Comparison of ENCODE assay signal across 12 cellular contexts in genomic region chr2:37588316-37588777, GRCh38.
DNase-seq lines count a peak whose midpoint lies in the region; ATAC-seq and TF ChIP-seq lines count a peak whose summit lies in the region.
"Had no signal": no experiment of that assay in that cellular context is flagged by ENCODE, and none has a peak within 500 bp of the region (broad histone marks: within the 10 kb centered on the region; RNA-seq: fewer than 3 reads in every experiment).

No MANE protein-coding gene starts in this region.

- H3K27me3 Mint-ChIP-seq in activated CD8-positive, alpha-beta memory T cell treated with anti-CD3 and anti-CD28 coated beads, Interleukin-2, amount 10 ng/mL, durations not matched to agents 7 days and 5 days = no peaks in the 10 kb centered on the region
- no peaks in the 10 kb centered on the region for H3K27me3 Mint-ChIP-seq in stimulated activated memory B cell treated with anti-CD40 and anti-IgM and Interleukin-4, amounts not matched to agents 10 μg/mL and 1 μg/mL and 100 μg/mL, for 72 hours
- H3K27me3 Mint-ChIP-seq in nephron progenitor cell (ENCODE audit: low read depth, poor library complexity) = no peaks in the 10 kb centered on the region
- H3K27me3 Mint-ChIP-seq: B cell had no signal

- H3K4me1 Mint-ChIP-seq in activated CD8-positive, alpha-beta memory T cell treated with anti-CD3 and anti-CD28 coated beads, Interleukin-2, amount 10 ng/mL, durations not matched to agents 7 days and 5 days = peaks cover 71% of the 10 kb centered on the region
- H3K4me1 Mint-ChIP-seq in stimulated activated memory B cell treated with anti-CD40 and anti-IgM and Interleukin-4, amounts not matched to agents 10 μg/mL and 1 μg/mL and 100 μg/mL, for 72 hours = peaks cover 60% of the 10 kb centered on the region
- peaks cover 34% of the 10 kb centered on the region for H3K4me1 Mint-ChIP-seq in nephron progenitor cell

- in situ Hi-C loops in KBM-7 (cut with MboI; ENCODE audit: low pct_unique_long_range_greater_than_20kb, low sequenced_read_pairs) = no loop called here

- no peaks in the 10 kb centered on the region for H3K9me3 Mint-ChIP-seq in activated CD8-positive, alpha-beta memory T cell treated with anti-CD3 and anti-CD28 coated beads, Interleukin-2, amount 10 ng/mL, durations not matched to agents 7 days and 5 days (ENCODE audit: low read depth)
- no peaks in the 10 kb centered on the region for H3K9me3 Mint-ChIP-seq in stimulated activated memory B cell treated with anti-CD40 and anti-IgM and Interleukin-4, amounts not matched to agents 10 μg/mL and 1 μg/mL and 100 μg/mL, for 72 hours
- H3K9me3 Mint-ChIP-seq in nephron progenitor cell = peaks cover 4% of the 10 kb centered on the region

- TF ChIP-seq CTCF in epithelial cell of esophagus (IDR thresholded peaks at IDR 0.05; ENCODE audit: insufficient read depth, low read depth, low read length, missing control alignments) (no peak), nephron progenitor cell (IDR thresholded peaks at IDR 0.05) (no peak)

- H3K27ac Mint-ChIP-seq in activated CD8-positive, alpha-beta memory T cell treated with anti-CD3 and anti-CD28 coated beads, Interleukin-2, amount 10 ng/mL, durations not matched to agents 7 days and 5 days = peak overlapping the region; percentile 49
- H3K27ac Mint-ChIP-seq in stimulated activated memory B cell treated with anti-CD40 and anti-IgM and Interleukin-4, amounts not matched to agents 10 μg/mL and 1 μg/mL and 100 μg/mL, for 72 hours = peak overlapping the region; percentile 62
- H3K27ac Mint-ChIP-seq in nephron progenitor cell = no peak overlapping the region
- H3K27ac Mint-ChIP-seq: B cell had no signal

- H3K36me3 Mint-ChIP-seq in activated CD8-positive, alpha-beta memory T cell treated with anti-CD3 and anti-CD28 coated beads, Interleukin-2, amount 10 ng/mL, durations not matched to agents 7 days and 5 days = peaks cover 3% of the 10 kb centered on the region
- H3K36me3 Mint-ChIP-seq in stimulated activated memory B cell treated with anti-CD40 and anti-IgM and Interleukin-4, amounts not matched to agents 10 μg/mL and 1 μg/mL and 100 μg/mL, for 72 hours = no peaks in the 10 kb centered on the region
- no peaks in the 10 kb centered on the region for H3K36me3 Mint-ChIP-seq in nephron progenitor cell (ENCODE audit: low read depth)

- no peak for ATAC-seq in activated CD8-positive, alpha-beta memory T cell treated with anti-CD3 and anti-CD28 coated beads, Interleukin-2, amount 10 ng/mL, durations not matched to agents 7 days and 5 days
- no peak for ATAC-seq in stimulated activated memory B cell treated with anti-CD40 and anti-IgM and Interleukin-4, amounts not matched to agents 10 μg/mL and 1 μg/mL and 100 μg/mL, for 72 hours

- no peak overlapping the region for H3K4me3 Mint-ChIP-seq in activated CD8-positive, alpha-beta memory T cell treated with anti-CD3 and anti-CD28 coated beads, Interleukin-2, amount 10 ng/mL, durations not matched to agents 7 days and 5 days
- H3K4me3 Mint-ChIP-seq in stimulated activated memory B cell treated with anti-CD40 and anti-IgM and Interleukin-4, amounts not matched to agents 10 μg/mL and 1 μg/mL and 100 μg/mL, for 72 hours = no peak overlapping the region
- no peak overlapping the region for H3K4me3 Mint-ChIP-seq in nephron progenitor cell
- H3K4me3 Mint-ChIP-seq: B cell had no signal

- CTCF ChIA-PET in activated CD8-positive, alpha-beta memory T cell treated with anti-CD3 and anti-CD28 coated beads, Interleukin-2, amount 10 ng/mL, durations not matched to agents 7 days and 5 days (lab: Charles Lee) = interaction anchor here (0.7 to 1.9 kb wide), 7 partner anchors 11 to 173 kb away, joined by 3 to 7 read pairs (median 3); no protein-coding TSS in a partner anchor

- DNase-seq in activated CD8-positive, alpha-beta memory T cell treated with anti-CD3 and anti-CD28 coated beads, Interleukin-2, amount 10 ng/mL, durations not matched to agents 7 days and 5 days = no peak
- no peak for DNase-seq in activated CD8-positive, alpha-beta memory T cell treated with anti-CD3 and anti-CD28 coated beads, Interleukin-2, amount 50 U/mL, for 48 hours
- peak; percentile 84 for DNase-seq in NCI-H69 (lab: John Stamatoyannopoulos, UW)
- peak; percentile 86 for DNase-seq in epithelial cell of esophagus (ENCODE audit: low read depth)
- DNase-seq in stimulated activated CD4-positive, alpha-beta T cell treated with anti-CD3 and anti-CD28 coated beads, Interleukin-2, amount 100 ng/mL, for 24 hours = no peak
- no peak for DNase-seq in nephron progenitor cell
- no peak for DNase-seq in KBM-7
- DNase-seq: adrenal gland, kidney, OCI-M1 had no signal

- H3K4me3 ChIP-seq in epithelial cell of esophagus (ENCODE audit: low read length) = no peak overlapping the region
- H3K4me3 ChIP-seq: adrenal gland had no signal

Comparison
In these comparisons a context has a peak if more than half of its experiments do, and no peak if none do; other contexts are left out.
1. DNase-seq: peak in NCI-H69 (single experiment) and epithelial cell of esophagus (single experiment); none in activated CD8-positive, alpha-beta memory T cell treated with anti-CD3 and anti-CD28 coated beads, Interleukin-2, amount 10 ng/mL, durations not matched to agents 7 days and 5 days (single experiment), activated CD8-positive, alpha-beta memory T cell treated with anti-CD3 and anti-CD28 coated beads, Interleukin-2, amount 50 U/mL, for 48 hours (single experiment), stimulated activated CD4-positive, alpha-beta T cell treated with anti-CD3 and anti-CD28 coated beads, Interleukin-2, amount 100 ng/mL, for 24 hours (0 of 2), nephron progenitor cell (single experiment) and KBM-7 (single experiment).